ENCODE assay signal across 7 cellular contexts in the genomic region with DNA sequence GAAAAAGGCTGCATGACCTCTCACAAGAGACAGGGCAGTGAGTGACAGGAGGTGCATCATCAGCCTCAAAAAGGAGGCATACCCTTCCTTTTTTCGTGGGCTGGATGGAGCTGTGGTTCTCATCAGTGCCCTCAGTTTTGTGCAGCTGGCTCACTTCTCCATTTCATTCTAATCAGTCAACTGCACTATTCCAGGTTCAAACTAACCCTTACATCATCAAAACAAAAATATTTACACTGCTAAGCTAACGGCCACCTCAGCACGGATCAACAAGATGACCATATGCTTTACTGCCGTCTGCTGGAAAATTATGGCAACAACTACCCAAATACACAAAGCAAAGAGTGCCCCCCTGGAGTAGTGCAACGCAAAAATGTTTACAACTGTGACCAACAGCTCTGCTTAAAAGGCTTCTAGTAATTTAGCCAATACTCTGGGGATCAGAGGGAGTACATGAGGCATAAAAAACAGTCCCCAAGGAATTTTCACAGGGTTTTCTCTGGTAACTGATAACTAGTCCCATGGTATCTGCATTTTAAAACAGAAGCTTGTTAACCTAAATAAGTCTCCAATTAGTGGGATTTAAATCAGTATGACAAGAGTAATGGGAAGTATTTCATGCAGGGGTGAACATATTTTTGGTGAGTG. TPM values are rescaled to one million over a fixed set of nuclear protein-coding genes. Genes with fewer than 3 reads are reported as not detected.
DNase-seq lines count a peak whose midpoint lies in the region; ATAC-seq and TF ChIP-seq lines count a peak whose summit lies in the region.

No MANE protein-coding gene starts in this region.

- H3K9me3 ChIP-seq in Peyer's patch: no peaks in the 10 kb centered on the region

- no peaks in the 10 kb centered on the region for H3K4me1 ChIP-seq in Peyer's patch

- no peaks in the 10 kb centered on the region for H3K27me3 Mint-ChIP-seq in naive B cell

- no peaks in the 10 kb centered on the region for H3K36me3 Mint-ChIP-seq in naive B cell

- H3K4me3 ChIP-seq in Peyer's patch: no peak overlapping the region
- no peak overlapping the region for H3K4me3 ChIP-seq in epithelial cell of esophagus (ENCODE audit: low read length)

- H3K27me3 ChIP-seq in Peyer's patch: no peaks in the 10 kb centered on the region

- TF ChIP-seq POLR2A in Peyer's patch (IDR thresholded peaks at IDR 0.05): no peak

- peaks cover 9 to 12% (median 12%) of the 10 kb centered on the region in 3 donors for H3K4me1 Mint-ChIP-seq in naive B cell

- peak; percentile 64 to 77 for ATAC-seq in naive B cell (ENCODE audit: low read depth in 2 of 2)

- H3K27ac Mint-ChIP-seq in naive B cell: peak overlapping the region in 1 of 6 donors; percentile 7

- H3K9me3 Mint-ChIP-seq in naive B cell: peaks cover 0 to 2% (median 0%) of the 10 kb centered on the region in 7 donors

- no peaks in the 10 kb centered on the region for H3K36me3 ChIP-seq in Peyer's patch

- TF ChIP-seq CTCF in GM12873 (IDR thresholded peaks at IDR 0.05; ENCODE audit: insufficient read depth, low read depth, low read length, missing control alignments) (peak; percentile 81), Peyer's patch (IDR thresholded peaks at IDR 0.05) (peak in 4 of 6 experiments; percentile 39 to 50 (median 46)), epithelial cell of esophagus (IDR thresholded peaks at IDR 0.05; ENCODE audit: insufficient read depth, low read depth, low read length, missing control alignments) (peak; percentile 79)

- H3K4me3 Mint-ChIP-seq in naive B cell: no peak overlapping the region

- DNase-seq in H4 (ENCODE audit: low spot score) (peak; percentile 80), Kasumi-1 (lab: John Stamatoyannopoulos, UW) (peak; percentile 2 to 12), Peyer's patch (no peak), epithelial cell of esophagus (ENCODE audit: low read depth) (peak; percentile 71), naive B cell (peak; percentile 18)
- no peak for DNase-seq in activated CD4-positive, alpha-beta T cell treated with anti-CD3 and anti-CD28 coated beads for 48 hours

- H3K27ac ChIP-seq in Peyer's patch: no peak overlapping the region

RNA-seq across cellular contexts. Expression of a gene that starts 10.8 kb away (rescaled TPM):
- not detected in 2 replicates for total RNA-seq in H4 (2014; rRNA removed; shearing (Covaris generic))
- not detected for total RNA-seq in Peyer's patch
- polyA plus RNA-seq in naive B cell (ENCODE audit: low read depth in 6 of 6): under 1 TPM in 2 of 6 donors, not detected in 4; 0.14 to 0.16 TPM

Comparison
In these comparisons a context has a peak if more than half of its experiments do, and no peak if none do; other contexts are left out.
1. DNase-seq: peak in H4 (single experiment), Kasumi-1 (2 of 2), epithelial cell of esophagus (single experiment) and naive B cell (single experiment); none in Peyer's patch (0 of 3) and activated CD4-positive, alpha-beta T cell treated with anti-CD3 and anti-CD28 coated beads for 48 hours (single experiment).
2. Peak in every context shown above with its lines, with median percentiles within 50 percentile points of each other: CTCF ChIP-seq.